In genomic region chr16:12735805-12736204, GRCh38 we compare ENCODE assay signal across 19 cellular contexts.
DNase-seq lines count a peak whose midpoint lies in the region; ATAC-seq and TF ChIP-seq lines count a peak whose summit lies in the region.
"Had no signal": no experiment of that assay in that cellular context is flagged by ENCODE, and none has a peak within 500 bp of the region (broad histone marks: within the 10 kb centered on the region; RNA-seq: fewer than 3 reads in every experiment).

No MANE protein-coding gene starts in this region.

- CTCF ChIA-PET in WTC11 (lab: Charles Lee) = interaction anchor here (1.8 kb wide), 1 partner anchor 12 kb away, joined by 4 read pairs; no protein-coding TSS in a partner anchor

- H3K4me3 Mint-ChIP-seq in GM23338 = no peak overlapping the region
- H3K4me3 Mint-ChIP-seq in WTC11 = no peak overlapping the region
- no peak overlapping the region for H3K4me3 Mint-ChIP-seq in nephron progenitor cell
- H3K4me3 Mint-ChIP-seq: CD4-positive, alpha-beta T cell; HFFc6; IgD-negative memory B cell had no signal

- H3K36me3 Mint-ChIP-seq in GM23338 (ENCODE audit: low read depth) (peaks cover 25% of the 10 kb centered on the region), WTC11 (peaks cover 24% of the 10 kb centered on the region), nephron progenitor cell (ENCODE audit: low read depth) (peaks cover 37% of the 10 kb centered on the region)

- H3F3A ChIP-seq in GM23338 (replicated peaks; ENCODE audit: low read depth) = no peaks in the 10 kb centered on the region

- H3K27me3 ChIP-seq in GM23338 (ENCODE audit: insufficient read depth) = no peaks in the 10 kb centered on the region

- no peak overlapping the region for H3K27ac Mint-ChIP-seq in GM23338
- no peak overlapping the region for H3K27ac Mint-ChIP-seq in WTC11
- H3K27ac Mint-ChIP-seq in nephron progenitor cell = peak overlapping the region; percentile 39
- H3K27ac Mint-ChIP-seq: CD4-positive, alpha-beta T cell; HFFc6; IgD-negative memory B cell had no signal

- H3K79me2 ChIP-seq in GM23338 (replicated peaks; ENCODE audit: insufficient read depth) = no peaks in the 10 kb centered on the region

- H3K4me3 ChIP-seq in GM23338 = no peak overlapping the region
- H3K4me3 ChIP-seq: A549 had no signal

- H3K9me3 Mint-ChIP-seq in GM23338 (peaks cover 28% of the 10 kb centered on the region), WTC11 (peaks cover 29% of the 10 kb centered on the region), nephron progenitor cell (peaks cover 44% of the 10 kb centered on the region)

- peak; percentile 63 for ATAC-seq in GM23338
- ATAC-seq in WTC11 = peak; percentile 72
- no peak for ATAC-seq in GM18498 (IDR thresholded peaks at IDR 0.05; ENCODE audit: unreplicated experiment)

- POLR2A ChIA-PET in WTC11 (lab: Charles Lee) = no interaction called here

- no peak overlapping the region for H3K4me2 ChIP-seq in GM23338
- H3K4me2 ChIP-seq: A549 had no signal

- peak in 1 of 2 experiments; percentile 19; a peak in 2 of 4 replicates for TF ChIP-seq CTCF in GM23338 (conservative IDR thresholded peaks at IDR 0.05; ENCODE audit: low read depth in 2 of 2)
- no peak for TF ChIP-seq CTCF in WTC11 (IDR thresholded peaks at IDR 0.05)
- TF ChIP-seq CTCF in nephron progenitor cell (IDR thresholded peaks at IDR 0.05) = no peak

- H2AFZ ChIP-seq in GM23338 = no peak overlapping the region

- H3K27me3 Mint-ChIP-seq in GM23338 (ENCODE audit: insufficient read depth, low read depth, poor library complexity) = peaks cover 4% of the 10 kb centered on the region
- H3K27me3 Mint-ChIP-seq in WTC11 (ENCODE audit: low read depth) = no peaks in the 10 kb centered on the region
- peaks cover 5% of the 10 kb centered on the region for H3K27me3 Mint-ChIP-seq in nephron progenitor cell (ENCODE audit: low read depth, poor library complexity)
- H3K27me3 Mint-ChIP-seq: CD4-positive, alpha-beta T cell; IgD-negative memory B cell had no signal

- DNase-seq in NCI-H526 (lab: John Stamatoyannopoulos, UW) (peak; percentile 14 to 18), NCI-H526 treated with DMSO at 0.1 percent for 48 hours (lab: John Stamatoyannopoulos, UW) (no peak), GM23338 (ENCODE audit: low spot score) (peak; percentile 38), WTC11 (ENCODE audit: low spot score) (no peak), nephron progenitor cell (no peak), SKM-1 (lab: John Stamatoyannopoulos, UW; ENCODE audit: unreplicated experiment) (no peak)
- DNase-seq: AML-193; CD4-positive, alpha-beta T cell; DMS153; DMS79; GDM1; HCEC 1CT; HFFc6; KBM-7 had no signal

- H3K4me1 ChIP-seq in GM23338 (ENCODE audit: insufficient read depth) = no peaks in the 10 kb centered on the region
- H3K4me1 ChIP-seq: A549 had no signal

- H3K27ac ChIP-seq in GM23338 (ENCODE audit: low read depth) = no peak overlapping the region
- H3K27ac ChIP-seq: 22Rv1, A549, C4-2B had no signal

- no peaks in the 10 kb centered on the region for H3K36me3 ChIP-seq in GM23338 (ENCODE audit: insufficient read depth)

- peaks cover 6% of the 10 kb centered on the region for H3K4me1 Mint-ChIP-seq in GM23338
- H3K4me1 Mint-ChIP-seq in WTC11 = peaks cover 7% of the 10 kb centered on the region
- H3K4me1 Mint-ChIP-seq in nephron progenitor cell = peaks cover 21% of the 10 kb centered on the region
- H3K4me1 Mint-ChIP-seq: IgD-negative memory B cell had no signal

- no peaks in the 10 kb centered on the region for H3K9me2 ChIP-seq in GM23338 (ENCODE audit: insufficient read depth)

- H4K20me1 ChIP-seq in GM23338 (replicated peaks; ENCODE audit: insufficient read depth) = no peaks in the 10 kb centered on the region

TF ChIP-seq in GM23338, 12 proteins besides CTCF, POLR2A, EP300 and RAD21 (continues in another document):
- TF ChIP-seq ZNF331 (CRISPR knock-in tag; IDR thresholded peaks at IDR 0.05; ENCODE audit: low read depth) (no peak), EZH2phosphoT487 (IDR thresholded peaks at IDR 0.05; ENCODE audit: unreplicated experiment) (no peak), CREB1 (CRISPR knock-in tag; IDR thresholded peaks at IDR 0.05; ENCODE audit: low read depth) (no peak), STAT1 (IDR thresholded peaks at IDR 0.05; ENCODE audit: unreplicated experiment) (no peak), ZNF114 (CRISPR knock-in tag; IDR thresholded peaks at IDR 0.05) (no peak), REST (IDR thresholded peaks at IDR 0.05; ENCODE audit: unreplicated experiment) (no peak)

TF ChIP-seq in WTC11, 78 proteins besides CTCF, POLR2A, EP300 and RAD21:
- no peak for TF ChIP-seq ATF6 (CRISPR knock-in tag; IDR thresholded peaks at IDR 0.05)
- TF ChIP-seq EMX1 (CRISPR knock-in tag; IDR thresholded peaks at IDR 0.05) = no peak
- no peak for TF ChIP-seq MAX (CRISPR knock-in tag; IDR thresholded peaks at IDR 0.05)
- no peak for TF ChIP-seq ETV6 (CRISPR knock-in tag; IDR thresholded peaks at IDR 0.05)
- TF ChIP-seq SMAD4 (CRISPR knock-in tag; IDR thresholded peaks at IDR 0.05) = no peak

Comparison
In these comparisons a context has a peak if more than half of its experiments do, and no peak if none do; other contexts are left out.
1. DNase-seq: peak in NCI-H526 (2 of 2) and GM23338 (single experiment); none in NCI-H526 treated with DMSO at 0.1 percent for 48 hours (single experiment), WTC11 (single experiment), nephron progenitor cell (single experiment) and SKM-1 (single experiment).